Comparison of ENCODE assay signal across 8 cellular contexts in genomic region chr15:58987501-58988010, GRCh38. TPM values are rescaled to one million over a fixed set of nuclear protein-coding genes. Genes with fewer than 3 reads are reported as not detected.
A peak's percentile ranks its signal among the peaks of the same experiment; 100 is the strongest.
DNase-seq lines count a peak whose midpoint lies in the region; ATAC-seq, FAIRE-seq and TF ChIP-seq lines count a peak whose summit lies in the region.

RNF111 (plus strand) TSS chr15:58987663; CDS start chr15:59030823, 43,160 bp downstream.

- peak within 1 kb of the TSS; percentile 98 for H3K4me3 Mint-ChIP-seq in chondrocyte (ENCODE audit: unreplicated experiment)

- peaks cover 18% of the 10 kb centered on the region for H3K27me3 Mint-ChIP-seq in chondrocyte (ENCODE audit: low read depth)

- H3K36me3 Mint-ChIP-seq in chondrocyte (ENCODE audit: low read depth) = peaks cover 4% of the 10 kb centered on the region

- no peaks in the 10 kb centered on the region for H3K9me3 Mint-ChIP-seq in chondrocyte (ENCODE audit: low read depth)

- H3K27ac ChIP-seq in kidney (ENCODE audit: low read depth in 2 of 2, low read length in 2 of 2) = peak within 1 kb of the TSS; percentile 94 to 97

- no peaks in the 10 kb centered on the region for H3K9me3 ChIP-seq in kidney (ENCODE audit: control insufficient read depth in 1 of 2, low read length in 2 of 2)

- DNase-seq in AG09319 (ENCODE audit: extremely low read depth, low read depth) = peak; percentile 90
- DNase-seq in NCI-H510A (lab: John Stamatoyannopoulos, UW) = peak; percentile 81
- DNase-seq in activated CD4-positive, alpha-beta T cell treated with anti-CD3 and anti-CD28 coated beads for 1 hour = peak; percentile 81
- DNase-seq in chondrocyte (ENCODE audit: low spot score) = no peak
- peak; percentile 94 for DNase-seq in kidney
- peak; percentile 91 for DNase-seq in stimulated activated CD4-positive, alpha-beta T cell treated with anti-CD3 and anti-CD28 coated beads, Interleukin-15, amount 100 ng/mL, for 24 hours

- H3K9ac ChIP-seq in kidney (ENCODE audit: low read length in 2 of 2) = peak within 1 kb of the TSS; percentile 84 to 95

- TF ChIP-seq CTCF in AG09319 (IDR thresholded peaks at IDR 0.05; ENCODE audit: low read depth, low read length) (no peak), chondrocyte (IDR thresholded peaks at IDR 0.05) (no peak), kidney (IDR thresholded peaks at IDR 0.05; ENCODE audit: borderline replicate concordance, extremely low read depth, insufficient read depth) (no peak)

- peaks cover 0 to 3% of the 10 kb centered on the region in 2 donors for H3K36me3 ChIP-seq in kidney (ENCODE audit: control insufficient read depth in 1 of 2, insufficient read depth in 2 of 2, low read length in 2 of 2)

- H3K27ac Mint-ChIP-seq in chondrocyte (ENCODE audit: unreplicated experiment) = peak within 1 kb of the TSS; percentile 97

- H3K4me3 ChIP-seq in kidney (ENCODE audit: low read length in 2 of 2) = peak within 1 kb of the TSS; percentile 72 to 96

- ATAC-seq in GM19035 (IDR thresholded peaks at IDR 0.05; ENCODE audit: unreplicated experiment) (peak; percentile 85), HG03354 (IDR thresholded peaks at IDR 0.05; ENCODE audit: poor library complexity, severe bottlenecking, unreplicated experiment) (peak; percentile 84)

- intact Hi-C loops in kidney (cut with DNase I) = no loop called here

- peak; percentile 13 for FAIRE-seq in kidney (lab: Jason Lieb, UNC)

- peaks cover 34% of the 10 kb centered on the region for H3K4me1 Mint-ChIP-seq in chondrocyte (ENCODE audit: low read depth)

- H3K4me1 ChIP-seq in kidney (ENCODE audit: control insufficient read depth in 1 of 2, insufficient read depth in 1 of 2, low read depth in 1 of 2, low read length in 2 of 2) = peaks cover 5 to 9% of the 10 kb centered on the region in 2 donors

RNA-seq across cellular contexts. Expression of gene RNF111, which starts in this region (rescaled TPM):
- 25.8 to 31.1 TPM (median 27.1 TPM) in 3 replicates for total RNA-seq in chondrocyte
- 33.0 TPM for total RNA-seq in kidney
- polyA plus RNA-seq in kidney (ENCODE audit: insufficient read depth, low read depth, low replicate concordance) = 8.7 TPM
